In genomic region chr9:38141751-38142150, GRCh38 we compare ENCODE assay signal across 1 cellular context.
TF ChIP-seq lines count a peak whose summit lies in the region.

No MANE protein-coding gene starts in this region.

TF ChIP-seq in SK-N-SH, 30 proteins besides CTCF, POLR2A, EP300 and RAD21 (continued from another document):
- TF ChIP-seq MAX (IDR thresholded peaks at IDR 0.05; ENCODE audit: low read depth) = 0 out of 2 replicates have a peak, but pooled peaks have one; percentile 47
- TF ChIP-seq, protein P1, sequence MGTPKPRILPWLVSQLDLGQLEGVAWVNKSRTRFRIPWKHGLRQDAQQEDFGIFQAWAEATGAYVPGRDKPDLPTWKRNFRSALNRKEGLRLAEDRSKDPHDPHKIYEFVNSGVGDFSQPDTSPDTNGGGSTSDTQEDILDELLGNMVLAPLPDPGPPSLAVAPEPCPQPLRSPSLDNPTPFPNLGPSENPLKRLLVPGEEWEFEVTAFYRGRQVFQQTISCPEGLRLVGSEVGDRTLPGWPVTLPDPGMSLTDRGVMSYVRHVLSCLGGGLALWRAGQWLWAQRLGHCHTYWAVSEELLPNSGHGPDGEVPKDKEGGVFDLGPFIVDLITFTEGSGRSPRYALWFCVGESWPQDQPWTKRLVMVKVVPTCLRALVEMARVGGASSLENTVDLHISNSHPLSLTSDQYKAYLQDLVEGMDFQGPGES (IDR thresholded peaks at IDR 0.05; ENCODE audit: low read depth, low read length) = no peak
- TF ChIP-seq NFIC (IDR thresholded peaks at IDR 0.05; ENCODE audit: borderline replicate concordance) = no peak
- TF ChIP-seq USF2 (IDR thresholded peaks at IDR 0.05; ENCODE audit: borderline replicate concordance, low read depth, low read length) = no peak
- peak; percentile 34; the same call in 1 of the 2 replicates for TF ChIP-seq TEAD4 (IDR thresholded peaks at IDR 0.05; ENCODE audit: borderline replicate concordance, insufficient read depth)
